ENCODE assay signal across 8 cellular contexts in the genomic region with DNA sequence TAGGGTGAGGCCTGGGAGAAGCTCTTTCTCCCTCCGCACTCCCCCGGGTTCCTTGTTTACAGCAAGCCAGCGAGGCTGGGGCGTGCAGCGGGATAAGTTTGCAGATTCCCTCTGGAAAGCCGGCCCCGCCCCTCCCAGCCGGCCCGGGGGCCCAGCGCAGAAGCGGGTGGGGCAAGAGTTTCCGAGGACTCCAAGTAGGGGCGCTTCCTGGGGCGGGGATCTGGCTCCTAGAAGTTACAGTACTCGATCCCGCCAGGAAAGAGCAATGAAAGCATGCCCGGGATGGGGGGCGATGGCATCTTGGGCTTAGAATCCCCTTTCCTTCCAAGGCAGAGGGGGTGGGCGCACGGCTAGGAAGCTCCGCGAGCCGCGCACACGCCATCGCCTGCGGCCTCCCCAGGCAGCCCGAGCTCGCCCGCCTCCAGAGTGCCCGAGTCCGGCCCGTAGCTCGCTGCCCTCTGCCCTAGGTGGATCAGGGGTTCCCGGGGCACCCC. TPM values are rescaled to one million over a fixed set of nuclear protein-coding genes. Genes with fewer than 3 reads are reported as not detected.
DNase-seq lines count a peak whose midpoint lies in the region; ATAC-seq and TF ChIP-seq lines count a peak whose summit lies in the region.

No MANE protein-coding gene starts in this region.

- peak overlapping the region; percentile 80 for H3K4me3 ChIP-seq in WERI-Rb-1 (ENCODE audit: low read depth, low read length)
- peak overlapping the region; percentile 86 for H3K4me3 ChIP-seq in fibroblast of villous mesenchyme (ENCODE audit: low read depth, low read length)

- peak overlapping the region; percentile 91 for H3K4me3 Mint-ChIP-seq in nephron progenitor cell

- peaks cover 5% of the 10 kb centered on the region for H3K36me3 Mint-ChIP-seq in nephron progenitor cell (ENCODE audit: low read depth)

- no peaks in the 10 kb centered on the region for H3K9me3 Mint-ChIP-seq in nephron progenitor cell

- peak overlapping the region; percentile 75 for H3K27ac ChIP-seq in WERI-Rb-1

- peaks cover 3% of the 10 kb centered on the region for H3K27me3 Mint-ChIP-seq in nephron progenitor cell (ENCODE audit: low read depth, poor library complexity)

- H3K27ac Mint-ChIP-seq in nephron progenitor cell, result peak overlapping the region; percentile 66

- peak in 2 of 3 experiments; percentile 40 to 51 for DNase-seq in NCI-H1417 (lab: John Stamatoyannopoulos, UW)
- DNase-seq in NCI-H1417 treated with DMSO at 0.1 percent for 48 hours (lab: John Stamatoyannopoulos, UW), result no peak
- peak; percentile 74 for DNase-seq in WERI-Rb-1
- DNase-seq in fibroblast of villous mesenchyme (ENCODE audit: low read depth), result peak; percentile 88
- peak; percentile 77 for DNase-seq in nephron progenitor cell
- no peak for DNase-seq in stimulated activated CD4-positive, alpha-beta T cell treated with anti-CD3 and anti-CD28 coated beads, Interleukin-2, amount 100 ng/mL, for 48 hours

- H3K36me3 ChIP-seq in WERI-Rb-1, result no peaks in the 10 kb centered on the region; the same call in 1 of the 2 replicates

- no peaks in the 10 kb centered on the region for H3K27me3 ChIP-seq in WERI-Rb-1 (ENCODE audit: insufficient read depth, low read depth, severe bottlenecking)

- TF ChIP-seq CTCF in WERI-Rb-1 (IDR thresholded peaks at IDR 0.05; ENCODE audit: low read depth, low read length), result no peak
- no peak for TF ChIP-seq CTCF in fibroblast of villous mesenchyme (IDR thresholded peaks at IDR 0.05; ENCODE audit: insufficient read depth, low read depth, low read length)
- TF ChIP-seq CTCF in nephron progenitor cell (IDR thresholded peaks at IDR 0.05), result no peak

- H3K4me1 Mint-ChIP-seq in nephron progenitor cell, result peaks cover 61% of the 10 kb centered on the region

- no peaks in the 10 kb centered on the region for H3K9me3 ChIP-seq in WERI-Rb-1 (ENCODE audit: severe bottlenecking)

- peak; percentile 31 for ATAC-seq in HG03342 (IDR thresholded peaks at IDR 0.05; ENCODE audit: unreplicated experiment)
- no peak for ATAC-seq in HG02938 (IDR thresholded peaks at IDR 0.05; ENCODE audit: unreplicated experiment)

RNA-seq across cellular contexts. Expression of a gene that starts 0.4 kb away (rescaled TPM):
- 45.4 and 54.4 TPM in 2 replicates for total RNA-seq in fibroblast of villous mesenchyme

RNA-seq across cellular contexts. Expression of a gene that starts 0.7 kb away (rescaled TPM):
- total RNA-seq in fibroblast of villous mesenchyme, result 64.3 and 94.1 TPM in 2 replicates

RNA-seq across cellular contexts. Expression of a gene that starts 32.7 kb away (rescaled TPM):
- total RNA-seq in fibroblast of villous mesenchyme, result 28.9 and 34.1 TPM in 2 replicates

Comparison
In these comparisons a context has a peak if more than half of its experiments do, and no peak if none do; other contexts are left out.
1. DNase-seq: peak in NCI-H1417 (2 of 3), WERI-Rb-1 (single experiment), fibroblast of villous mesenchyme (single experiment) and nephron progenitor cell (single experiment); none in NCI-H1417 treated with DMSO at 0.1 percent for 48 hours (single experiment) and stimulated activated CD4-positive, alpha-beta T cell treated with anti-CD3 and anti-CD28 coated beads, Interleukin-2, amount 100 ng/mL, for 48 hours (0 of 2).